Comparison of ENCODE assay signal across 9 cellular contexts in the genomic region with DNA sequence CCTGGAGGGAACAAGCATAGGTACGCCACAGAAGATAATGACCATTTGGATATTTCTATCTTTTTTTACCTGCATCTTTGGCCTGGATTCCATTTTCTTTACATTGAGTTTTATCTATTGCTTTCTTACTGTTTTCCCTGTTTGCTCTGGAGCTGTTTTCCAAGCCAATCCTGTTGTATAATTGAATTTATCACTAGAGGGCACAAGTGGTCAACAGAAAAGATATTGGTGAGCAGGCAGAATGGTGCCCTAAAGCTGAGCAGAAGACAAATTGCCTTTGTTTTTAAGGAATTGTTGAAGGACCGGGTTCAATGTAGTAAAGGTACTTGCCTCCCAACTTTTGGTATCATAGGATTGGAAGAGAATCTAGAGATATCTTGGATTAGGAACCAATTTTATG.
DNase-seq lines count a peak whose midpoint lies in the region; ATAC-seq and TF ChIP-seq lines count a peak whose summit lies in the region.
"Had no signal": no experiment of that assay in that cellular context is flagged by ENCODE, and none has a peak within 500 bp of the region (broad histone marks: within the 10 kb centered on the region; RNA-seq: fewer than 3 reads in every experiment).

No MANE protein-coding gene starts in this region.

- DNase-seq in NCI-H1436 (lab: John Stamatoyannopoulos, UW) (peak; percentile 30), NCI-H1436 treated with DMSO at 0.1 percent for 48 hours (lab: John Stamatoyannopoulos, UW) (no peak), NCI-H128 (lab: John Stamatoyannopoulos, UW; ENCODE audit: unreplicated experiment) (peak; percentile 3), cardiac fibroblast (ENCODE audit: low read depth in 2 of 2) (peak; percentile 65 to 68), middle frontal gyrus (ENCODE audit: extremely low spot score, low spot score) (peak; percentile 13), omental fat pad (ENCODE audit: low spot score) (no peak), ecto neural progenitor cell (ENCODE audit: low spot score) (no peak)

- no peak overlapping the region for H3K4me3 ChIP-seq in cardiac fibroblast (replicated peaks in 1 of 2; ENCODE audit: low read depth in 2 of 2, low read length in 2 of 2)
- H3K4me3 ChIP-seq: skin epidermis had no signal

- ATAC-seq in omental fat pad (ENCODE audit: low FRiP score) (no peak), GM21515 (IDR thresholded peaks at IDR 0.05; ENCODE audit: unreplicated experiment) (no peak)

- TF ChIP-seq CTCF in cardiac fibroblast (IDR thresholded peaks at IDR 0.05; ENCODE audit: low read depth, low read length) (peak; percentile 37), omental fat pad (IDR thresholded peaks at IDR 0.05) (no peak)

Comparison
In these comparisons a context has a peak if more than half of its experiments do, and no peak if none do; other contexts are left out.
1. DNase-seq: peak in NCI-H1436 (single experiment), NCI-H128 (single experiment), cardiac fibroblast (2 of 2) and middle frontal gyrus (single experiment); none in NCI-H1436 treated with DMSO at 0.1 percent for 48 hours (single experiment), omental fat pad (single experiment) and ecto neural progenitor cell (single experiment).